In the genomic region with DNA sequence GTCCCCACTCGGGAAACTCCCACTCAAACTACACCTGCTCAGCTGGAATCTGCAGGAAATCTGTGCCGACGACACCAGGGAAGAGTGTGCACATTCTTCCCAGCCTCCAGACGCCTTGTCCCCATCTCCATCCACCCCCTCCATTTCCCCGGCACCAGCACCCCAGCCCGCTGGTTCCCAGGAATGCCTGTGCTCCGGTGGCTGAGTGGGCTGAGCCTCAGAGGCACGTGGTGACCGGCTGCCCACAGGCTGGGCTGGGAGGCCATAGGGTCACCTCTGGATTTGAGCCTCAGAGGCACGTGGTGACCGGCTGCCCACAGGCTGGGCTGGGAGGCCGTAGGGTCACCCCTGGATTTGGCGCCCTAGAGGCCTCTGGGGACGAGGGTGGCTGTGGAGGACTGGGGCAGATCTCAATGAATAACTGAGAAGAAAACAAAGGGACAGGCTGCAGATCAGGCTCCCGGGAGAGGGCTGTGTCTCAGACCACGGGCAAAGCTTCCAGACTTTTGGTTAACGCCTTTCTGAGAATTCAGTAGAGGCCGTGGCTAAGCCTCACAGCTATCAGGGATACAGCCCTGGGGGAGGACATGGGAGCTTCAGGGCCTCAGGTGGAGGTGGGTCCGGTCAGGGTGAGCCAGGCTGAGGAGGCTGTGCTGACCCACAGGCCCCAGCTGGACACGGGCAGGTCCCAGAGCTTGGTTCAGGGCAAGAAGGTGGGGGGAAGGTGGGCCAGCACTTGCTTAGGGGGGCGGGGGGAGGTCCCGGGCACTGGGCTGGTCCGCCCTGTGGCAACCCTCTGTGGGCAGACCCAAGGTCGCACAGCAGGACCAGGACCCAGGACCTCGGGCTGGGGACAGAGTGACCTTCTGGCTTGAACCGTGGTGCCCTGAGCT, we compare ENCODE assay signal across 1 cellular context.
TF ChIP-seq lines count a peak whose summit lies in the region.

No MANE protein-coding gene starts in this region.

TF ChIP-seq in HepG2, 621 proteins besides CTCF, POLR2A, EP300 and RAD21:
- no peak for TF ChIP-seq NFYC (CRISPR knock-in tag; IDR thresholded peaks at IDR 0.05)
- TF ChIP-seq AGO2 (optimal IDR thresholded peaks at IDR 0.05; ENCODE audit: low read depth, low read length) = peak; percentile 53
- TF ChIP-seq, protein P1, sequence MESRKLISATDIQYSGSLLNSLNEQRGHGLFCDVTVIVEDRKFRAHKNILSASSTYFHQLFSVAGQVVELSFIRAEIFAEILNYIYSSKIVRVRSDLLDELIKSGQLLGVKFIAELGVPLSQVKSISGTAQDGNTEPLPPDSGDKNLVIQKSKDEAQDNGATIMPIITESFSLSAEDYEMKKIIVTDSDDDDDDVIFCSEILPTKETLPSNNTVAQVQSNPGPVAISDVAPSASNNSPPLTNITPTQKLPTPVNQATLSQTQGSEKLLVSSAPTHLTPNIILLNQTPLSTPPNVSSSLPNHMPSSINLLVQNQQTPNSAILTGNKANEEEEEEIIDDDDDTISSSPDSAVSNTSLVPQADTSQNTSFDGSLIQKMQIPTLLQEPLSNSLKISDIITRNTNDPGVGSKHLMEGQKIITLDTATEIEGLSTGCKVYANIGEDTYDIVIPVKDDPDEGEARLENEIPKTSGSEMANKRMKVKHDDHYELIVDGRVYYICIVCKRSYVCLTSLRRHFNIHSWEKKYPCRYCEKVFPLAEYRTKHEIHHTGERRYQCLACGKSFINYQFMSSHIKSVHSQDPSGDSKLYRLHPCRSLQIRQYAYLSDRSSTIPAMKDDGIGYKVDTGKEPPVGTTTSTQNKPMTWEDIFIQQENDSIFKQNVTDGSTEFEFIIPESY (CRISPR knock-in tag; IDR thresholded peaks at IDR 0.05) = peak; percentile 57
- TF ChIP-seq, protein P2, sequence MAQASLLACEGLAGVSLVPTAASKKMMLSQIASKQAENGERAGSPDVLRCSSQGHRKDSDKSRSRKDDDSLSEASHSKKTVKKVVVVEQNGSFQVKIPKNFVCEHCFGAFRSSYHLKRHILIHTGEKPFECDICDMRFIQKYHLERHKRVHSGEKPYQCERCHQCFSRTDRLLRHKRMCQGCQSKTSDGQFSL (CRISPR knock-in tag; IDR thresholded peaks at IDR 0.05) = no peak
- TF ChIP-seq, protein P3, sequence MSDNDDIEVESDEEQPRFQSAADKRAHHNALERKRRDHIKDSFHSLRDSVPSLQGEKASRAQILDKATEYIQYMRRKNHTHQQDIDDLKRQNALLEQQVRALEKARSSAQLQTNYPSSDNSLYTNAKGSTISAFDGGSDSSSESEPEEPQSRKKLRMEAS (IDR thresholded peaks at IDR 0.05) = peak; percentile 12; the same call in 1 of the 2 replicates
- TF ChIP-seq, protein P4, sequence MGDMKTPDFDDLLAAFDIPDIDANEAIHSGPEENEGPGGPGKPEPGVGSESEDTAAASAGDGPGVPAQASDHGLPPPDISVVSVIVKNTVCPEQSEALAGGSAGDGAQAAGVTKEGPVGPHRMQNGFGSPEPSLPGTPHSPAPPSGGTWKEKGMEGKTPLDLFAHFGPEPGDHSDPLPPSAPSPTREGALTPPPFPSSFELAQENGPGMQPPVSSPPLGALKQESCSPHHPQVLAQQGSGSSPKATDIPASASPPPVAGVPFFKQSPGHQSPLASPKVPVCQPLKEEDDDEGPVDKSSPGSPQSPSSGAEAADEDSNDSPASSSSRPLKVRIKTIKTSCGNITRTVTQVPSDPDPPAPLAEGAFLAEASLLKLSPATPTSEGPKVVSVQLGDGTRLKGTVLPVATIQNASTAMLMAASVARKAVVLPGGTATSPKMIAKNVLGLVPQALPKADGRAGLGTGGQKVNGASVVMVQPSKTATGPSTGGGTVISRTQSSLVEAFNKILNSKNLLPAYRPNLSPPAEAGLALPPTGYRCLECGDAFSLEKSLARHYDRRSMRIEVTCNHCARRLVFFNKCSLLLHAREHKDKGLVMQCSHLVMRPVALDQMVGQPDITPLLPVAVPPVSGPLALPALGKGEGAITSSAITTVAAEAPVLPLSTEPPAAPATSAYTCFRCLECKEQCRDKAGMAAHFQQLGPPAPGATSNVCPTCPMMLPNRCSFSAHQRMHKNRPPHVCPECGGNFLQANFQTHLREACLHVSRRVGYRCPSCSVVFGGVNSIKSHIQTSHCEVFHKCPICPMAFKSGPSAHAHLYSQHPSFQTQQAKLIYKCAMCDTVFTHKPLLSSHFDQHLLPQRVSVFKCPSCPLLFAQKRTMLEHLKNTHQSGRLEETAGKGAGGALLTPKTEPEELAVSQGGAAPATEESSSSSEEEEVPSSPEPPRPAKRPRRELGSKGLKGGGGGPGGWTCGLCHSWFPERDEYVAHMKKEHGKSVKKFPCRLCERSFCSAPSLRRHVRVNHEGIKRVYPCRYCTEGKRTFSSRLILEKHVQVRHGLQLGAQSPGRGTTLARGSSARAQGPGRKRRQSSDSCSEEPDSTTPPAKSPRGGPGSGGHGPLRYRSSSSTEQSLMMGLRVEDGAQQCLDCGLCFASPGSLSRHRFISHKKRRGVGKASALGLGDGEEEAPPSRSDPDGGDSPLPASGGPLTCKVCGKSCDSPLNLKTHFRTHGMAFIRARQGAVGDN (CRISPR knock-in tag; IDR thresholded peaks at IDR 0.05) = peak; percentile 49
